Comparison of ENCODE assay signal across 9 cellular contexts in genomic region chr1:115293006-115293405, GRCh38. TPM values are rescaled to one million over a fixed set of nuclear protein-coding genes. Genes with fewer than 3 reads are reported as not detected.
"Had no signal": no experiment of that assay in that cellular context is flagged by ENCODE, and none has a peak within 500 bp of the region (broad histone marks: within the 10 kb centered on the region; RNA-seq: fewer than 3 reads in every experiment).

No MANE protein-coding gene starts in this region.

- H3K4me3 Mint-ChIP-seq: GM23338, H9 had no signal

- H3K4me3 ChIP-seq: GM23248, GM23338, HAP-1 had no signal

- H3K9me3 Mint-ChIP-seq: GM23338 had no signal

- H3K9me3 ChIP-seq: HAP-1 had no signal

- H3K27ac Mint-ChIP-seq: GM23338 had no signal

- H2AFZ ChIP-seq: GM23248, GM23338 had no signal

- DNase-seq: GM23248, GOT3, H7, H9 had no signal

- H3K36me3 ChIP-seq: HAP-1 had no signal

- H3K4me2 ChIP-seq: GM23338 had no signal

- H3K4me1 ChIP-seq: HAP-1 had no signal

- ATAC-seq: GM23338, HCT116 had no signal

- H3K9ac ChIP-seq: GM23248 had no signal

- H3K27ac ChIP-seq: GM23248 had no signal

RNA-seq across cellular contexts. Expression of gene NGF, which starts 45.0 kb away (rescaled TPM):
- total RNA-seq: H1, H4 had no signal
